1 cellular context compared by ENCODE assay signal in genomic region chr5:17024686-17025180, GRCh38.
TF ChIP-seq lines count a peak whose summit lies in the region.

No MANE protein-coding gene starts in this region.

TF ChIP-seq in IMR-90, 13 proteins besides CTCF, POLR2A, EP300 and RAD21 (continued from another document):
- TF ChIP-seq ELK1 (IDR thresholded peaks at IDR 0.05; ENCODE audit: borderline replicate concordance, low read depth, low read length): no peak
TF ChIP-seq in IMR-90: peak in this region for 4.
